Comparison of ENCODE assay signal across 15 cellular contexts in the genomic region with DNA sequence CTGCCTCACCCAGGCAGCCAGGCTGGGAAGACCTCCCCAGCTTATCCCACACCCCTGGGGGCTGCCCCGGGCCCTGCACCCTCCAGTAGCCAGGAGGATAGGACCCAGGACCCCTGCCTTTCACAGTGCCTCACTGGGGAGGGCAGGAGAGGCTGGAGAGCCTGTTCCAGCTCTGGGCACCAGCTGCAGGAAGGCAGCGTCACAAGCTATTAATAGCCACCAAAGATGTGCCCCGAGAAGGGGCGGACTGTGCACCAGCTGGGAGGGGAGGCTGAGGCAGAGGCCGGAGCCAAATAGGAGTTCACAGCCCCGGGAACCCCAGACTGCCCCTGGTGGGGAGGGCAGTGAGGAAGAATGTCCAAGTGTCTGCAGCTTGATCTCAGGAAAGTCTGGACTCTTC.
"Had no signal": no experiment of that assay in that cellular context is flagged by ENCODE, and none has a peak within 500 bp of the region (broad histone marks: within the 10 kb centered on the region; RNA-seq: fewer than 3 reads in every experiment).

No MANE protein-coding gene starts in this region.

- H3K36me3 ChIP-seq: SJCRH30 had no signal

- H3K9me3 ChIP-seq: mucosa of descending colon, SJCRH30 had no signal

- ATAC-seq: left lobe of liver; mucosa of descending colon; stimulated activated naive CD8-positive, alpha-beta T cell treated with anti-CD3 and anti-CD28 coated beads, Interleukin-15, Interleukin-2, amounts not matched to agents 100 U/mL and 50 U/mL, for 24 hours had no signal

- DNase-seq: activated CD4-positive, alpha-beta T cell treated with anti-CD3 and anti-CD28 coated beads, Interleukin-2, amount 10 ng/mL, durations not matched to agents 7 days and 5 days; activated CD8-positive, alpha-beta memory T cell treated with anti-CD3 and anti-CD28 coated beads for 24 hours; activated naive CD4-positive, alpha-beta T cell treated with anti-CD3 and anti-CD28 coated beads for 36 hours; islet precursor cell; mucosa of descending colon; nephron progenitor cell; SJCRH30; stimulated activated CD4-positive, alpha-beta T cell treated with anti-CD3 and anti-CD28 coated beads, Interleukin-4, amount 100 ng/mL, for 4 hours; stimulated activated CD8-positive, alpha-beta memory T cell treated with anti-CD3 and anti-CD28 coated beads, Interleukin-4, amount 100 ng/mL, for 48 hours; stimulated activated naive CD8-positive, alpha-beta T cell treated with anti-CD3 and anti-CD28 coated beads, Interleukin-15, Interleukin-2, amounts not matched to agents 100 U/mL and 50 U/mL, for 24 hours; trophoblast cell had no signal

- H3K4me3 Mint-ChIP-seq: activated CD4-positive, alpha-beta T cell treated with anti-CD3 and anti-CD28 coated beads, Interleukin-2, amount 10 ng/mL, durations not matched to agents 7 days and 5 days; activated naive CD4-positive, alpha-beta T cell treated with anti-CD3 and anti-CD28 coated beads for 36 hours; nephron progenitor cell; T-helper 2 cell treated with Interferon-gamma antibody and Interleukin-4, amounts not matched to agents 5 μg/mL and 100 μg/mL, for 36 hours had no signal

- H3K27ac ChIP-seq: epithelial cell of prostate, SJCRH30 had no signal

- H3K4me1 ChIP-seq: SJCRH30 had no signal

- H3K27me3 Mint-ChIP-seq: activated CD4-positive, alpha-beta T cell treated with anti-CD3 and anti-CD28 coated beads, Interleukin-2, amount 10 ng/mL, durations not matched to agents 7 days and 5 days had no signal

- H3K9me3 Mint-ChIP-seq: activated CD4-positive, alpha-beta T cell treated with anti-CD3 and anti-CD28 coated beads, Interleukin-2, amount 10 ng/mL, durations not matched to agents 7 days and 5 days; activated naive CD4-positive, alpha-beta T cell treated with anti-CD3 and anti-CD28 coated beads for 36 hours; nephron progenitor cell; T-helper 2 cell treated with Interferon-gamma antibody and Interleukin-4, amounts not matched to agents 5 μg/mL and 100 μg/mL, for 36 hours had no signal

- H3K27me3 ChIP-seq: SJCRH30 had no signal

- H3K27ac Mint-ChIP-seq: activated naive CD4-positive, alpha-beta T cell treated with anti-CD3 and anti-CD28 coated beads for 36 hours; nephron progenitor cell; T-helper 2 cell treated with Interferon-gamma antibody and Interleukin-4, amounts not matched to agents 5 μg/mL and 100 μg/mL, for 36 hours had no signal

- H3K4me3 ChIP-seq: mucosa of descending colon, SJCRH30, smooth muscle cell had no signal
